ENCODE assay signal across 8 cellular contexts in the genomic region with DNA sequence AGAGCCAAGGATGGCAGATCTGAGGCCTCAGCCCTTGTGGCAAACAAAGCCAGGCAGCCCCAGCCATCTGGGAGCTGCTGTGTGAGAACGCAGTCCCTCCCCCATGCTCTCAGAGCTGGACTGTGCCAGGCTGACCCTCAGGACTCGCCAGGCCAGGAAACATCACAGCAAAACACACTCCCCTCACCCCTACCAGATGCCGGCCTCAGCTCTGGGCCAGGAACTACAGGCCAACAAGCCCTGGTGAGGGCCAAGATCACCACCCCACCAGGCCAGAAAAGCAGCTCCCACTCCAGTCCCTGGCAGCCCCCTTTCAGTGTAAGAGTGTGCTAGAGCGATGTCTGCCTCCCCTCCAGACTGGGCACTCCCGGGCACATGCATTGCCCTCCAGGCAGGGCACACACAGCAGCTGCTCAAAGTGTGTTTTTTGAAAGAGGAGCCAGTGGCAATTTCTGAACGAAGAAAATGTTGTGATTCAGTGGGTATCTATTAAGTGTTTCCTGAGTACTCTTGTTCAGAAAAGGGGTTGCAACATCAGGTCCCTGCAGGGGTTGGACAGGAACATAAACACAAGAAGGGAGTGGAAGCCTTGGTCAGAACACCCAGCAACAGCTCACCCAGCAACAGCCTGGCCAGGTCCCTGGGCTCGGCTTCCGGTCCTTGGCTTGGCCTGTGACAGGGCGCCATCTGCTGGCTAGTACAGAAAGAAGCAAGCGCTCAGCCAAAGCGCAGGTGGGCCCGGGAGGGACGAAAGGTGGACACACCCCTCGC.
DNase-seq lines count a peak whose midpoint lies in the region; ATAC-seq and TF ChIP-seq lines count a peak whose summit lies in the region.

No MANE protein-coding gene starts in this region.

- TF ChIP-seq CTCF in LNCaP clone FGC (IDR thresholded peaks at IDR 0.05; ENCODE audit: control insufficient read depth, extremely low read depth, insufficient read depth): peak; percentile 93
- peak; percentile 95 for TF ChIP-seq CTCF in foreskin fibroblast (IDR thresholded peaks at IDR 0.05; ENCODE audit: low read depth, low read length)
- TF ChIP-seq CTCF in neutrophil (IDR thresholded peaks at IDR 0.05): peak; percentile 88

- H3K27ac ChIP-seq in neutrophil: no peak overlapping the region

- no peaks in the 10 kb centered on the region for H3K27me3 ChIP-seq in neutrophil

- H3K4me1 ChIP-seq in neutrophil (ENCODE audit: control insufficient read depth in 1 of 2, insufficient read depth in 1 of 2, low read depth in 1 of 2, low read length in 1 of 2): peaks cover 6 to 10% of the 10 kb centered on the region in 2 experiments

- DNase-seq in DMS53 (lab: John Stamatoyannopoulos, UW) (peak; percentile 94), LNCaP clone FGC (ENCODE audit: low read depth) (peak; percentile 70), SIG-M5 (lab: John Stamatoyannopoulos, UW) (peak; percentile 34), activated gamma-delta T cell (lab: John Stamatoyannopoulos, UW) (peak; percentile 37), foreskin fibroblast (peak; percentile 98 to 99), stromal cell of bone marrow (ENCODE audit: low read depth) (peak; percentile 96)

- ATAC-seq in GM21786 (IDR thresholded peaks at IDR 0.05; ENCODE audit: unreplicated experiment): peak; percentile 77

- no peak overlapping the region for H3K4me3 ChIP-seq in LNCaP clone FGC (ENCODE audit: low read depth, low read length)
- peak overlapping the region in 1 of 2 donors; percentile 35 for H3K4me3 ChIP-seq in foreskin fibroblast (ENCODE audit: low read depth in 1 of 2, low read length in 2 of 2)
- H3K4me3 ChIP-seq in neutrophil (ENCODE audit: low read depth in 1 of 2, low read length in 1 of 2): no peak overlapping the region

- H3K36me3 ChIP-seq in neutrophil: no peaks in the 10 kb centered on the region

- H3K9me3 ChIP-seq in neutrophil: no peaks in the 10 kb centered on the region

Comparison
In these comparisons a context has a peak if more than half of its experiments do, and no peak if none do; other contexts are left out.
1. DNase-seq: peak in every context shown above with its lines; median percentile 98 in foreskin fibroblast; 96 in stromal cell of bone marrow; 94 in DMS53; 70 in LNCaP clone FGC; 37 in activated gamma-delta T cell; 34 in SIG-M5.